ENCODE assay signal across 23 cellular contexts in genomic region chr14:79712302-79712950, GRCh38.
"Had no signal": no experiment of that assay in that cellular context is flagged by ENCODE, and none has a peak within 500 bp of the region (broad histone marks: within the 10 kb centered on the region; RNA-seq: fewer than 3 reads in every experiment).

No MANE protein-coding gene starts in this region.

- FAIRE-seq: colon, TTC549 had no signal

- H3K4me1 ChIP-seq: gastrocnemius medialis, parathyroid adenoma, tibial nerve, vagina had no signal

- H3K4me1 Mint-ChIP-seq: activated CD8-positive, alpha-beta memory T cell treated with anti-CD3 and anti-CD28 coated beads, Interleukin-2, amount 10 ng/mL, durations not matched to agents 7 days and 5 days; memory B cell; naive thymus-derived CD4-positive, alpha-beta T cell had no signal

- H3K9me3 ChIP-seq: gastrocnemius medialis, tibial nerve, vagina had no signal

- H3K9me3 Mint-ChIP-seq: endodermal cell had no signal

- H3K27ac Mint-ChIP-seq: activated CD4-positive, alpha-beta memory T cell treated with anti-CD3 and anti-CD28 coated beads for 36 hours; activated CD8-positive, alpha-beta memory T cell treated with anti-CD3 and anti-CD28 coated beads, Interleukin-2, amount 10 ng/mL, durations not matched to agents 7 days and 5 days; activated naive CD8-positive, alpha-beta T cell; endodermal cell; memory B cell; naive thymus-derived CD4-positive, alpha-beta T cell; T-helper 2 cell treated with Interferon-gamma antibody and Interleukin-4, amounts not matched to agents 5 μg/mL and 100 μg/mL, for 36 hours had no signal

- H3K27ac ChIP-seq: gastrocnemius medialis, parathyroid adenoma, tibial nerve, vagina had no signal

- H3K9ac ChIP-seq: parathyroid adenoma had no signal

- H3K27me3 ChIP-seq: gastrocnemius medialis, tibial nerve, vagina had no signal

- H3K4me3 Mint-ChIP-seq: activated CD4-positive, alpha-beta memory T cell treated with anti-CD3 and anti-CD28 coated beads for 36 hours; activated CD8-positive, alpha-beta memory T cell treated with anti-CD3 and anti-CD28 coated beads, Interleukin-2, amount 10 ng/mL, durations not matched to agents 7 days and 5 days; activated naive CD8-positive, alpha-beta T cell; endodermal cell; memory B cell; naive thymus-derived CD4-positive, alpha-beta T cell; T-helper 2 cell treated with Interferon-gamma antibody and Interleukin-4, amounts not matched to agents 5 μg/mL and 100 μg/mL, for 36 hours had no signal

- H3K36me3 Mint-ChIP-seq: activated CD4-positive, alpha-beta memory T cell treated with anti-CD3 and anti-CD28 coated beads for 36 hours; activated CD8-positive, alpha-beta memory T cell treated with anti-CD3 and anti-CD28 coated beads, Interleukin-2, amount 10 ng/mL, durations not matched to agents 7 days and 5 days; activated naive CD8-positive, alpha-beta T cell; memory B cell; naive thymus-derived CD4-positive, alpha-beta T cell had no signal

- H3K4me3 ChIP-seq: gastrocnemius medialis, tibial nerve, vagina had no signal

- DNase-seq: activated CD4-positive, alpha-beta memory T cell treated with anti-CD3 and anti-CD28 coated beads for 36 hours; activated CD4-positive, alpha-beta T cell treated with anti-CD3 and anti-CD28 coated beads for 4 hours; activated CD8-positive, alpha-beta memory T cell treated with anti-CD3 and anti-CD28 coated beads, Interleukin-2, amount 10 ng/mL, durations not matched to agents 7 days and 5 days; caudate nucleus; endodermal cell; erythroblast; gastrocnemius medialis; head of caudate nucleus; left ventricle myocardium superior; naive thymus-derived CD4-positive, alpha-beta T cell; stimulated activated CD4-positive, alpha-beta T cell treated with anti-CD3 and anti-CD28 coated beads, Interleukin-12 subunit alpha, Interleukin-12 subunit beta, amount 100 ng/mL, for 4 hours; stimulated activated CD4-positive, alpha-beta T cell treated with anti-CD3 and anti-CD28 coated beads, Interleukin-1b, Interleukin-23, amount 100 ng/mL, for 48 hours; stimulated activated CD8-positive, alpha-beta memory T cell treated with anti-CD3 and anti-CD28 coated beads, Interleukin-4, amount 100 ng/mL, for 48 hours; stimulated activated naive CD4-positive, alpha-beta T cell treated with Interleukin-2 at 50 U/mL for 16 hours; SW 1271 had no signal

- H2AFZ ChIP-seq: parathyroid adenoma had no signal

- H3K27me3 Mint-ChIP-seq: activated CD4-positive, alpha-beta memory T cell treated with anti-CD3 and anti-CD28 coated beads for 36 hours; activated CD8-positive, alpha-beta memory T cell treated with anti-CD3 and anti-CD28 coated beads, Interleukin-2, amount 10 ng/mL, durations not matched to agents 7 days and 5 days; activated naive CD8-positive, alpha-beta T cell; memory B cell; naive thymus-derived CD4-positive, alpha-beta T cell had no signal

- ATAC-seq: activated CD8-positive, alpha-beta memory T cell treated with anti-CD3 and anti-CD28 coated beads, Interleukin-2, amount 10 ng/mL, durations not matched to agents 7 days and 5 days; gastrocnemius medialis; left ventricle myocardium superior; naive thymus-derived CD4-positive, alpha-beta T cell had no signal

- H3K36me3 ChIP-seq: gastrocnemius medialis, tibial nerve, vagina had no signal
